10 cellular contexts compared by ENCODE assay signal in the genomic region with DNA sequence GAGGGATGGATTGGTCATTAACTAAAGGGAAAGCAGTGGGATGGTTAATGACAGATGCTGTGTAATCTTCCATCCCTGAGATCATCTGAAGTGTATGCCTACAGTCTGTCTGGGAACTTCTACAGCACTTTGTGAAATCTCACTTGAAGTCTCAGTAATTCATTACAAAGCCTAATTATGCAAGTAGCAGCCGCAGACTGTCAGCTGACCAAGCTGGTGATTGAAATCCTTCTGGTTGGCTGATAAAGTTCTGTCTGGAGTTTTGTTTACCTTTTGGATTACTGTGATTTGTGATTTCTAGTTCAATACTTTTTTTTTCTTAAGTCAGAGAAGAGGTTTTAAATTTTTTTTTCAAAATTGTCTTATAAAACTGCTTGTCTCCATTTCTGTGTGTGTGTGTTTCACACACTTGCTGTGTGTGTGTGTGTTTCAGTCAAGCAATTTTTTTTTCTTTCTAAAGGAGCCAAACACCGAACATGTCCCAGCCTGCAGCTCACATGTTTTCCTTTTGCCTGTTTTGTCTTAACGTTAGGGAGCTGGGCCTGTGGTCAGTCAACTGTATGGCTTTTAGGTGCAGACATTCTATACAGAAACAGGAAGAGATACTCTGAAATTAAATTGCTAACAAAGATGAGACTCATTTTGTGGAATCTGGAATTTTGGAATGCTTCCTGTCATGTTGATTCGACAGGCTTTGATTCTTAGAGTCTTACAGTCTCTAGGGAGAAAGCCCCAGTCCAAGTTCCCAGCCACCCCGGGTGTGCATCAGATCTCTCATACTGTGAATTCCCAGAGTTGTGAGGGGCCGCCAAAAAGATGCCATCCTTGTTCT. TPM values are rescaled to one million over a fixed set of nuclear protein-coding genes. Genes with fewer than 3 reads are reported as not detected.
DNase-seq lines count a peak whose midpoint lies in the region; ATAC-seq, FAIRE-seq and TF ChIP-seq lines count a peak whose summit lies in the region.
"Had no signal": no experiment of that assay in that cellular context is flagged by ENCODE, and none has a peak within 500 bp of the region (broad histone marks: within the 10 kb centered on the region; RNA-seq: fewer than 3 reads in every experiment).

No MANE protein-coding gene starts in this region.

- TF ChIP-seq EP300 in suprapubic skin (IDR thresholded peaks at IDR 0.05), result no peak

- H3K27ac ChIP-seq in suprapubic skin, result peak overlapping the region; percentile 37

- no peak for TF ChIP-seq CTCF in suprapubic skin (IDR thresholded peaks at IDR 0.05)

- CTCF ChIA-PET in HEK293T (lab: Yijun Ruan, JAX), result no interaction called here

- no peak for ATAC-seq in GM18511 (IDR thresholded peaks at IDR 0.05; ENCODE audit: unreplicated experiment)
- no peak for ATAC-seq in HG02642 (IDR thresholded peaks at IDR 0.05; ENCODE audit: poor library complexity, unreplicated experiment)
- ATAC-seq: stimulated activated naive B cell treated with anti-CD40 and anti-IgM and Interleukin-4, amounts not matched to agents 10 μg/mL and 1 μg/mL and 100 μg/mL, for 72 hours had no signal

- H3K27me3 ChIP-seq in suprapubic skin, result no peaks in the 10 kb centered on the region

- no peak for TF ChIP-seq POLR2A in suprapubic skin (IDR thresholded peaks at IDR 0.05)

- POLR2A ChIA-PET in HEK293T (lab: Yijun Ruan, JAX), result interaction anchor here (1.5 kb wide), 1 partner anchor 16 kb away, joined by 3 read pairs; no protein-coding TSS in a partner anchor

- 18% methylated on average over 6 of the region's 6 CpGs for WGBS in suprapubic skin

- no peaks in the 10 kb centered on the region for H3K36me3 ChIP-seq in suprapubic skin

- no peak overlapping the region for H3K4me3 ChIP-seq in suprapubic skin

- DNase-seq in HEK293T (ENCODE audit: extremely low spot score), result no peak
- DNase-seq in RCC 7860 (ENCODE audit: low spot score), result peak; percentile 49
- peak; percentile 74 for DNase-seq in glomerular visceral epithelial cell (ENCODE audit: extremely low spot score)
- no peak for DNase-seq in suprapubic skin (ENCODE audit: low spot score in 2 of 2)
- DNase-seq in NCI-H1436 (lab: John Stamatoyannopoulos, UW), result no peak
- DNase-seq: caudate nucleus; stimulated activated naive B cell treated with anti-CD40 and anti-IgM and Interleukin-4, amounts not matched to agents 10 μg/mL and 1 μg/mL and 100 μg/mL, for 72 hours had no signal

- FAIRE-seq in RCC 7860 (lab: Jason Lieb, UNC), result peak; percentile 90

- no peaks in the 10 kb centered on the region for H3K9me3 ChIP-seq in suprapubic skin

- H3K4me1 ChIP-seq in suprapubic skin, result peaks cover 13% of the 10 kb centered on the region

TF ChIP-seq in HEK293T, 16 proteins besides CTCF, POLR2A, EP300 and RAD21:
- TF ChIP-seq ZNF384 (IDR thresholded peaks at IDR 0.05) (0 out of 2 replicates have a peak, but pooled peaks have one; percentile 33), ELF4 (IDR thresholded peaks at IDR 0.05) (no peak)
TF ChIP-seq in HEK293T: peak in this region for 1.

RNA-seq across cellular contexts. Expression of gene ADGRF4, which starts 28.5 kb away (rescaled TPM):
- 10 to 100 TPM; 38.9 to 74.3 (median 45.3) TPM for total RNA-seq in suprapubic skin
- total RNA-seq: activated CD8-positive, alpha-beta memory T cell treated with anti-CD3 and anti-CD28 coated beads for 36 hours had no signal

Comparison
In these comparisons a context has a peak if more than half of its experiments do, and no peak if none do; other contexts are left out.
1. DNase-seq: peak in RCC 7860 (single experiment) and glomerular visceral epithelial cell (single experiment); none in HEK293T (single experiment), suprapubic skin (0 of 2) and NCI-H1436 (single experiment).